23 cellular contexts compared by ENCODE assay signal in genomic region chr15:101103589-101103988, GRCh38.
"Had no signal": no experiment of that assay in that cellular context is flagged by ENCODE, and none has a peak within 500 bp of the region (broad histone marks: within the 10 kb centered on the region; RNA-seq: fewer than 3 reads in every experiment).

No MANE protein-coding gene starts in this region.

- FAIRE-seq: endometrium, frontal cortex, small intestine had no signal

- H3K27ac ChIP-seq: colonic mucosa, left ventricle myocardium inferior, lower lobe of right lung, ovary, right atrium auricular region, sigmoid colon, stomach, thoracic aorta, transverse colon had no signal

- H3K36me3 Mint-ChIP-seq: memory B cell, mesothelial cell of epicardium, naive B cell had no signal

- H3K36me3 ChIP-seq: colonic mucosa, left ventricle myocardium inferior, lower lobe of right lung, ovary, right atrium auricular region, sigmoid colon, stomach, thoracic aorta, transverse colon had no signal

- H3K27me3 Mint-ChIP-seq: memory B cell, naive B cell had no signal

- DNase-seq: colonic mucosa; dermis blood vessel endothelial cell; effector CD4-positive, alpha-beta T cell; glutamatergic neuron; islet precursor cell; left ventricle myocardium inferior; lower lobe of right lung; naive B cell; ovary; sigmoid colon; small intestine; stimulated activated CD4-positive, alpha-beta T cell treated with anti-CD3 and anti-CD28 coated beads, Interleukin-12 subunit alpha, Interleukin-12 subunit beta, amount 100 ng/mL, for 4 hours; stimulated activated naive CD4-positive, alpha-beta T cell; stomach; substantia nigra; transverse colon had no signal

- H3K9me3 ChIP-seq: colonic mucosa, left ventricle myocardium inferior, lower lobe of right lung, ovary, right atrium auricular region, sigmoid colon, stomach, thoracic aorta, transverse colon had no signal

- H3K4me3 ChIP-seq: colonic mucosa, left ventricle myocardium inferior, lower lobe of right lung, ovary, right atrium auricular region, sigmoid colon, stomach, thoracic aorta, transverse colon had no signal

- H3K4me3 Mint-ChIP-seq: memory B cell, mesothelial cell of epicardium, naive B cell had no signal

- H3K27ac Mint-ChIP-seq: memory B cell, mesothelial cell of epicardium, naive B cell had no signal

- ATAC-seq: esophagus mucosa, lower lobe of right lung had no signal

- H3K27me3 ChIP-seq: colonic mucosa, ovary, right atrium auricular region, sigmoid colon, stomach, transverse colon had no signal

- H3K4me1 ChIP-seq: colonic mucosa, lower lobe of right lung, sigmoid colon, transverse colon had no signal

- H3K4me1 Mint-ChIP-seq: memory B cell had no signal
